17 cellular contexts compared by ENCODE assay signal in the genomic region with DNA sequence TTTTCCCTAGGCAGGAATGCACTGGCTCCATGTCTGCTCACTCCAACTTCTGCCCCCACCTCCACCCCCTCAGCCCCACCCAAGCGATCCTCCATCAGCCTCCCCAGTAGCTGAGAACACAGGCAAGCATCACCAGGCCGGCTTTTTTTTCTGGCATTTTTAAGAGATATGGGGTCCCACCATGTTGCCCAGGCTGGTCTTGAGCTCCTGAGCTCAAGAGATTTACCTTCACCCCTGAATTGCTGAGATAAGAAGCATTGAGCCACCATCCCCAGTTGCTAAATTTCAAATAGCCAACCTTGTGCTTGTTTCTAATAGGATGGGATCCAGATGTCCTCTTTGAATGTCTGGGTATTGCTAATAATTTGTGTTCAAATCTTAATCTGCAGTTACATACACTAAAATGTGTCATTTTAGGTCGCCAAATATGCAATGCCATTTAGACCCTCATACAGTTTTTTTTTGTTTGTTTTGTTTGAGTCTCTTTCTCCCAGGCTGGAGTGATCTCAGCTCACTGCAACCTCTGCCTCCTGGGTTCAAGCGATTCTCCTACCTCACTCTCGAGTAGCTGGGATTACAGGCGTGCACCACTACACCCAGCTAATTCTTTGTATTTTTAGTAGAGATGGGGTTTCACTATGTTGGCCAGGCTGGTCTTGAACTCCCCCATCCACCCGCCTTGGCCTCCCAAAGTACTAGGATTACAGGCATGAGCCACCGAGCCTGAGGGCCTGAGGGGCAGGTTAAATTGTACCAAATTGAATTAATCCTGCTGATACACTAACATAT.
"Had no signal": no experiment of that assay in that cellular context is flagged by ENCODE, and none has a peak within 500 bp of the region (broad histone marks: within the 10 kb centered on the region; RNA-seq: fewer than 3 reads in every experiment).

No MANE protein-coding gene starts in this region.

- H3K4me3 Mint-ChIP-seq: dendritic cell treated with granulocyte-macrophage colony-stimulating factor and Interleukin-4, amounts not matched to agents 40 ng/mL and 50 ng/mL, for 4 days; effector memory CD8-positive, alpha-beta T cell; naive B cell; T-helper 17 cell had no signal

- DNase-seq: activated CD4-positive, alpha-beta T cell treated with anti-CD3 and anti-CD28 coated beads for 4 hours; activated naive CD4-positive, alpha-beta T cell treated with anti-CD3 and anti-CD28 coated beads, Interleukin-2, amount 50 U/mL, for 16 hours; effector memory CD8-positive, alpha-beta T cell; left lung; mammary epithelial cell; naive B cell; stimulated activated CD4-positive, alpha-beta T cell treated with anti-CD3 and anti-CD28 coated beads, Interleukin-1b, Interleukin-23, amount 100 ng/mL, for 48 hours; stomach; T-helper 17 cell; testis; upper lobe of left lung had no signal

- H3K4me1 ChIP-seq: testis, upper lobe of left lung had no signal

- FAIRE-seq: astrocyte, bronchial epithelial cell, keratinocyte had no signal

- H3K27me3 ChIP-seq: gastroesophageal sphincter, left lung, neutrophil, stomach, testis, upper lobe of left lung had no signal

- H3K27me3 Mint-ChIP-seq: dendritic cell treated with granulocyte-macrophage colony-stimulating factor and Interleukin-4, amounts not matched to agents 40 ng/mL and 50 ng/mL, for 4 days; effector memory CD8-positive, alpha-beta T cell; naive B cell; T-helper 17 cell had no signal

- H3K9me3 Mint-ChIP-seq: dendritic cell treated with granulocyte-macrophage colony-stimulating factor and Interleukin-4, amounts not matched to agents 40 ng/mL and 50 ng/mL, for 4 days; effector memory CD8-positive, alpha-beta T cell; naive B cell had no signal

- H3K4me3 ChIP-seq: gastroesophageal sphincter, left lung, stomach, testis, upper lobe of left lung had no signal

- H3K9me3 ChIP-seq: gastroesophageal sphincter, left lung, neutrophil, stomach, testis, upper lobe of left lung had no signal

- H3K27ac Mint-ChIP-seq: dendritic cell treated with granulocyte-macrophage colony-stimulating factor and Interleukin-4, amounts not matched to agents 40 ng/mL and 50 ng/mL, for 4 days; T-helper 17 cell had no signal

- H3K27ac ChIP-seq: gastroesophageal sphincter, left lung, neutrophil, stomach, testis, upper lobe of left lung had no signal
